1 cellular context compared by ENCODE assay signal in genomic region chr16:57800213-57801097, GRCh38.
TF ChIP-seq lines count a peak whose summit lies in the region.

No MANE protein-coding gene starts in this region.

TF ChIP-seq in K562, 482 proteins besides CTCF, POLR2A, EP300 and RAD21 (continued from another document and continues in another):
- no peak for TF ChIP-seq JUN (IDR thresholded peaks at IDR 0.05; ENCODE audit: borderline replicate concordance, low read depth, low read length)
- no peak for TF ChIP-seq JUN (CRISPR knock-in tag; IDR thresholded peaks at IDR 0.05; ENCODE audit: borderline replicate concordance)
- no peak for TF ChIP-seq RBFOX2 (IDR thresholded peaks at IDR 0.05; ENCODE audit: low read depth, low read length)
- no peak for TF ChIP-seq POLR3A (IDR thresholded peaks at IDR 0.05; ENCODE audit: borderline replicate concordance, extremely low read depth, insufficient read depth, insufficient read length)
- no peak for TF ChIP-seq HDAC6 (IDR thresholded peaks at IDR 0.05; ENCODE audit: low read depth, low read length)
- TF ChIP-seq TGIF2 (CRISPR knock-in tag; IDR thresholded peaks at IDR 0.05), result no peak
- no peak for TF ChIP-seq ZNF57 (CRISPR knock-in tag; IDR thresholded peaks at IDR 0.05)
- TF ChIP-seq MCM7 (IDR thresholded peaks at IDR 0.05), result no peak
- TF ChIP-seq, protein P1, sequence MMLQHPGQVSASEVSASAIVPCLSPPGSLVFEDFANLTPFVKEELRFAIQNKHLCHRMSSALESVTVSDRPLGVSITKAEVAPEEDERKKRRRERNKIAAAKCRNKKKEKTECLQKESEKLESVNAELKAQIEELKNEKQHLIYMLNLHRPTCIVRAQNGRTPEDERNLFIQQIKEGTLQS (IDR thresholded peaks at IDR 0.05), result no peak
- TF ChIP-seq, protein P1 (CRISPR knock-in tag; conservative IDR thresholded peaks at IDR 0.05), result no peak; the same call in 1 of the 2 replicates
- no peak for TF ChIP-seq ESRRB (CRISPR knock-in tag; IDR thresholded peaks at IDR 0.05; ENCODE audit: borderline replicate concordance)
- TF ChIP-seq NFRKB (IDR thresholded peaks at IDR 0.05; ENCODE audit: low read depth), result no peak
- no peak for TF ChIP-seq REST (CRISPR knock-in tag; IDR thresholded peaks at IDR 0.05; ENCODE audit: low read depth)
- TF ChIP-seq HMG20A (CRISPR knock-in tag; conservative IDR thresholded peaks at IDR 0.05), result no peak
- TF ChIP-seq RBM39 (optimal IDR thresholded peaks at IDR 0.05; ENCODE audit: low read depth, low read length), result no peak
- no peak for TF ChIP-seq PHF21A (IDR thresholded peaks at IDR 0.05; ENCODE audit: borderline replicate concordance, low read depth)
- TF ChIP-seq ZNF639 (CRISPR knock-in tag; conservative IDR thresholded peaks at IDR 0.05 in 1 of 2, IDR thresholded peaks at IDR 0.05 in 1 of 2), result no peak
- TF ChIP-seq CTBP1 (IDR thresholded peaks at IDR 0.05; ENCODE audit: borderline replicate concordance), result peak; percentile 95
- no peak for TF ChIP-seq U2AF1 (optimal IDR thresholded peaks at IDR 0.05; ENCODE audit: low read depth, low read length)
- TF ChIP-seq ZNF668 (CRISPR knock-in tag; IDR thresholded peaks at IDR 0.05), result no peak
- TF ChIP-seq KHSRP (IDR thresholded peaks at IDR 0.05), result no peak
- no peak; the same call in 1 of the 2 replicates for TF ChIP-seq SIN3B (IDR thresholded peaks at IDR 0.05; ENCODE audit: low read depth)
- TF ChIP-seq NCOR1 (IDR thresholded peaks at IDR 0.05), result no peak; the same call in 1 of the 2 replicates
- no peak for TF ChIP-seq CCAR2 (IDR thresholded peaks at IDR 0.05; ENCODE audit: low read depth, low read length)
- peak; percentile 26 for TF ChIP-seq ZFP36 (IDR thresholded peaks at IDR 0.05; ENCODE audit: low read depth, low read length, partially characterized antibody)
- TF ChIP-seq KLF1 (tag; IDR thresholded peaks at IDR 0.05), result no peak
- TF ChIP-seq, protein P2, sequence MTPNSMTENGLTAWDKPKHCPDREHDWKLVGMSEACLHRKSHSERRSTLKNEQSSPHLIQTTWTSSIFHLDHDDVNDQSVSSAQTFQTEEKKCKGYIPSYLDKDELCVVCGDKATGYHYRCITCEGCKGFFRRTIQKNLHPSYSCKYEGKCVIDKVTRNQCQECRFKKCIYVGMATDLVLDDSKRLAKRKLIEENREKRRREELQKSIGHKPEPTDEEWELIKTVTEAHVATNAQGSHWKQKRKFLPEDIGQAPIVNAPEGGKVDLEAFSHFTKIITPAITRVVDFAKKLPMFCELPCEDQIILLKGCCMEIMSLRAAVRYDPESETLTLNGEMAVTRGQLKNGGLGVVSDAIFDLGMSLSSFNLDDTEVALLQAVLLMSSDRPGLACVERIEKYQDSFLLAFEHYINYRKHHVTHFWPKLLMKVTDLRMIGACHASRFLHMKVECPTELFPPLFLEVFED (CRISPR knock-in tag; conservative IDR thresholded peaks at IDR 0.05), result no peak
- TF ChIP-seq, protein P3, sequence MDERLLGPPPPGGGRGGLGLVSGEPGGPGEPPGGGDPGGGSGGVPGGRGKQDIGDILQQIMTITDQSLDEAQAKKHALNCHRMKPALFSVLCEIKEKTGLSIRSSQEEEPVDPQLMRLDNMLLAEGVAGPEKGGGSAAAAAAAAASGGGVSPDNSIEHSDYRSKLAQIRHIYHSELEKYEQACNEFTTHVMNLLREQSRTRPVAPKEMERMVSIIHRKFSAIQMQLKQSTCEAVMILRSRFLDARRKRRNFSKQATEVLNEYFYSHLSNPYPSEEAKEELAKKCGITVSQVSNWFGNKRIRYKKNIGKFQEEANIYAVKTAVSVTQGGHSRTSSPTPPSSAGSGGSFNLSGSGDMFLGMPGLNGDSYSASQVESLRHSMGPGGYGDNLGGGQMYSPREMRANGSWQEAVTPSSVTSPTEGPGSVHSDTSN (CRISPR knock-in tag; IDR thresholded peaks at IDR 0.05; ENCODE audit: low read depth), result no peak
- TF ChIP-seq, protein P3 (tag; conservative IDR thresholded peaks at IDR 0.05; ENCODE audit: low read depth), result no peak
- TF ChIP-seq ZBTB17 (CRISPR knock-in tag; IDR thresholded peaks at IDR 0.05), result no peak
- no peak for TF ChIP-seq FOXK2 (conservative IDR thresholded peaks at IDR 0.05 in 1 of 2, IDR thresholded peaks at IDR 0.05 in 1 of 2; ENCODE audit: low read depth in 2 of 2)
- TF ChIP-seq ZNF75A (CRISPR knock-in tag; IDR thresholded peaks at IDR 0.05), result no peak
- no peak for TF ChIP-seq KLF10 (CRISPR knock-in tag; IDR thresholded peaks at IDR 0.05)
- no peak for TF ChIP-seq SMAD2 (IDR thresholded peaks at IDR 0.05; ENCODE audit: low read depth, low read length)
- no peak for TF ChIP-seq ZNF175 (CRISPR knock-in tag; IDR thresholded peaks at IDR 0.05; ENCODE audit: low read depth)
- no peak for TF ChIP-seq EZH2 (IDR thresholded peaks at IDR 0.05; ENCODE audit: borderline replicate concordance, low read depth, low read length)
- no peak for TF ChIP-seq ZBTB7A (IDR thresholded peaks at IDR 0.05; ENCODE audit: borderline replicate concordance, control insufficient read depth, low read depth, low read length)
- TF ChIP-seq, protein P4, sequence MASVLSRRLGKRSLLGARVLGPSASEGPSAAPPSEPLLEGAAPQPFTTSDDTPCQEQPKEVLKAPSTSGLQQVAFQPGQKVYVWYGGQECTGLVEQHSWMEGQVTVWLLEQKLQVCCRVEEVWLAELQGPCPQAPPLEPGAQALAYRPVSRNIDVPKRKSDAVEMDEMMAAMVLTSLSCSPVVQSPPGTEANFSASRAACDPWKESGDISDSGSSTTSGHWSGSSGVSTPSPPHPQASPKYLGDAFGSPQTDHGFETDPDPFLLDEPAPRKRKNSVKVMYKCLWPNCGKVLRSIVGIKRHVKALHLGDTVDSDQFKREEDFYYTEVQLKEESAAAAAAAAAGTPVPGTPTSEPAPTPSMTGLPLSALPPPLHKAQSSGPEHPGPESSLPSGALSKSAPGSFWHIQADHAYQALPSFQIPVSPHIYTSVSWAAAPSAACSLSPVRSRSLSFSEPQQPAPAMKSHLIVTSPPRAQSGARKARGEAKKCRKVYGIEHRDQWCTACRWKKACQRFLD (CRISPR knock-in tag; IDR thresholded peaks at IDR 0.05), result no peak
- no peak for TF ChIP-seq BDP1 (IDR thresholded peaks at IDR 0.05; ENCODE audit: insufficient read depth, insufficient read length)
- TF ChIP-seq, protein P5, sequence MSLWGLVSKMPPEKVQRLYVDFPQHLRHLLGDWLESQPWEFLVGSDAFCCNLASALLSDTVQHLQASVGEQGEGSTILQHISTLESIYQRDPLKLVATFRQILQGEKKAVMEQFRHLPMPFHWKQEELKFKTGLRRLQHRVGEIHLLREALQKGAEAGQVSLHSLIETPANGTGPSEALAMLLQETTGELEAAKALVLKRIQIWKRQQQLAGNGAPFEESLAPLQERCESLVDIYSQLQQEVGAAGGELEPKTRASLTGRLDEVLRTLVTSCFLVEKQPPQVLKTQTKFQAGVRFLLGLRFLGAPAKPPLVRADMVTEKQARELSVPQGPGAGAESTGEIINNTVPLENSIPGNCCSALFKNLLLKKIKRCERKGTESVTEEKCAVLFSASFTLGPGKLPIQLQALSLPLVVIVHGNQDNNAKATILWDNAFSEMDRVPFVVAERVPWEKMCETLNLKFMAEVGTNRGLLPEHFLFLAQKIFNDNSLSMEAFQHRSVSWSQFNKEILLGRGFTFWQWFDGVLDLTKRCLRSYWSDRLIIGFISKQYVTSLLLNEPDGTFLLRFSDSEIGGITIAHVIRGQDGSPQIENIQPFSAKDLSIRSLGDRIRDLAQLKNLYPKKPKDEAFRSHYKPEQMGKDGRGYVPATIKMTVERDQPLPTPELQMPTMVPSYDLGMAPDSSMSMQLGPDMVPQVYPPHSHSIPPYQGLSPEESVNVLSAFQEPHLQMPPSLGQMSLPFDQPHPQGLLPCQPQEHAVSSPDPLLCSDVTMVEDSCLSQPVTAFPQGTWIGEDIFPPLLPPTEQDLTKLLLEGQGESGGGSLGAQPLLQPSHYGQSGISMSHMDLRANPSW (CRISPR knock-in tag; IDR thresholded peaks at IDR 0.05), result no peak
- no peak for TF ChIP-seq ZNF311 (CRISPR knock-in tag; IDR thresholded peaks at IDR 0.05)
- TF ChIP-seq ELK1 (CRISPR knock-in tag; IDR thresholded peaks at IDR 0.05), result no peak
- no peak for TF ChIP-seq ZNF586 (CRISPR knock-in tag; conservative IDR thresholded peaks at IDR 0.05)
